Comparison of ENCODE assay signal across 8 cellular contexts in genomic region chr17:29588017-29588557, GRCh38. TPM values are rescaled to one million over a fixed set of nuclear protein-coding genes. Genes with fewer than 3 reads are reported as not detected.
A peak's percentile ranks its signal among the peaks of the same experiment; 100 is the strongest.
DNase-seq lines count a peak whose midpoint lies in the region; ATAC-seq and TF ChIP-seq lines count a peak whose summit lies in the region.

No MANE protein-coding gene starts in this region.

- no peak for ATAC-seq in SK-N-SH treated with all-trans-retinoic acid at 6 μM for 48 hours

- peak overlapping the region; percentile 69 for H3K27ac Mint-ChIP-seq in progenitor cell of endocrine pancreas

- DNase-seq in EH (ENCODE audit: low read depth) (peak; percentile 37), esophagus squamous epithelium (lab: John Stamatoyannopoulos, UW) (no peak), progenitor cell of endocrine pancreas (ENCODE audit: low spot score, unreplicated experiment) (no peak), COR-L47 (lab: John Stamatoyannopoulos, UW) (no peak), NOMO-1 treated with dmso at 0.1 percent for 144 hours (lab: John Stamatoyannopoulos, UW; ENCODE audit: unreplicated experiment) (no peak), NCI-H345 (lab: John Stamatoyannopoulos, UW) (no peak)
- DNase-seq in activated effector memory CD4-positive, alpha-beta T cell treated with Interleukin-2 at 50 U/mL for 16 hours: no peak

- peaks cover 72 to 93% (median 75%) of the 10 kb centered on the region in 3 donors for H3K4me1 ChIP-seq in esophagus squamous epithelium

- TF ChIP-seq CTCF in esophagus squamous epithelium (IDR thresholded peaks at IDR 0.05): no peak
- no peak for TF ChIP-seq CTCF in progenitor cell of endocrine pancreas (IDR thresholded peaks at IDR 0.05; ENCODE audit: unreplicated experiment)

- H3K36me3 ChIP-seq in esophagus squamous epithelium: peaks cover 0 to 1% (median 0%) of the 10 kb centered on the region in 3 donors

- no peaks in the 10 kb centered on the region for H3K36me3 Mint-ChIP-seq in progenitor cell of endocrine pancreas (ENCODE audit: insufficient read depth)

- WGBS in esophagus squamous epithelium, 2 donors: 0% methylated on average over 3 of the region's 8 CpGs; no CpG with 5 or more reads in 1 of the 2 donors

- H3K9me3 ChIP-seq in esophagus squamous epithelium: no peaks in the 10 kb centered on the region

- peaks cover 28% of the 10 kb centered on the region for H3K4me1 Mint-ChIP-seq in progenitor cell of endocrine pancreas (ENCODE audit: low read depth)

- H3K27ac ChIP-seq in esophagus squamous epithelium: peak overlapping the region; percentile 90 to 95 (median 92)

- H3K27me3 Mint-ChIP-seq in progenitor cell of endocrine pancreas: no peaks in the 10 kb centered on the region

- intact Hi-C loops in esophagus squamous epithelium (cut with DNase I): no loop called here

- no peaks in the 10 kb centered on the region for H3K9me3 Mint-ChIP-seq in progenitor cell of endocrine pancreas (ENCODE audit: low read depth)

- peak overlapping the region; percentile 70 to 91 (median 84) for H3K4me3 ChIP-seq in esophagus squamous epithelium

- H3K4me3 Mint-ChIP-seq in progenitor cell of endocrine pancreas (ENCODE audit: low read depth): peak overlapping the region; percentile 79

- H3K27me3 ChIP-seq in esophagus squamous epithelium: no peaks in the 10 kb centered on the region

- TF ChIP-seq POLR2A in esophagus squamous epithelium (IDR thresholded peaks at IDR 0.05): no peak

TF ChIP-seq in SK-N-SH treated with all-trans-retinoic acid at 6 μM for 48 hours, 23 proteins besides CTCF, POLR2A, EP300 and RAD21:
- TF ChIP-seq ZNF70 (CRISPR knock-in tag; IDR thresholded peaks at IDR 0.05): peak; percentile 96
- no peak for TF ChIP-seq ZNF8 (CRISPR knock-in tag; IDR thresholded peaks at IDR 0.05)

RNA-seq across cellular contexts. Expression of gene GIT1, which starts 1.4 kb away (rescaled TPM):
- 10 to 100 TPM; 24.0 to 45.4 (median 29.6) TPM for total RNA-seq in esophagus squamous epithelium
- 51.6 and 54.9 TPM in 2 replicates for total RNA-seq in progenitor cell of endocrine pancreas

RNA-seq across cellular contexts. Expression of gene ANKRD13B, which starts 4.8 kb away (rescaled TPM):
- total RNA-seq in esophagus squamous epithelium: 10 to 100 TPM in 2 of 4 donors, 1 to 10 TPM in 2; 3.3 to 18.7 (median 10.2) TPM
- total RNA-seq in progenitor cell of endocrine pancreas: 22.8 and 27.5 TPM in 2 replicates

RNA-seq across cellular contexts. Expression of gene TP53I13, which starts 19.6 kb away (rescaled TPM):
- total RNA-seq in esophagus squamous epithelium (10 to 100 TPM; 11.8 to 34.9 (median 21.8) TPM), progenitor cell of endocrine pancreas (39.7 and 40.2 TPM in 2 replicates)

RNA-seq across cellular contexts. Expression of gene ABHD15, which starts 21.2 kb away (rescaled TPM):
- 1 to 10 TPM; 4.3 to 7.2 (median 5.4) TPM for total RNA-seq in esophagus squamous epithelium
- 5.3 and 5.4 TPM in 2 replicates for total RNA-seq in progenitor cell of endocrine pancreas

RNA-seq across cellular contexts. Expression of gene CORO6, which starts 34.6 kb away (rescaled TPM):
- total RNA-seq in esophagus squamous epithelium: 10 to 100 TPM in 1 of 4 donors, 1 to 10 TPM in 3; 2.0 to 39.9 (median 6.5) TPM
- total RNA-seq in progenitor cell of endocrine pancreas: 0.27 TPM in 1 of 2 replicates, not detected in the other
